17 cellular contexts compared by ENCODE assay signal in the genomic region with DNA sequence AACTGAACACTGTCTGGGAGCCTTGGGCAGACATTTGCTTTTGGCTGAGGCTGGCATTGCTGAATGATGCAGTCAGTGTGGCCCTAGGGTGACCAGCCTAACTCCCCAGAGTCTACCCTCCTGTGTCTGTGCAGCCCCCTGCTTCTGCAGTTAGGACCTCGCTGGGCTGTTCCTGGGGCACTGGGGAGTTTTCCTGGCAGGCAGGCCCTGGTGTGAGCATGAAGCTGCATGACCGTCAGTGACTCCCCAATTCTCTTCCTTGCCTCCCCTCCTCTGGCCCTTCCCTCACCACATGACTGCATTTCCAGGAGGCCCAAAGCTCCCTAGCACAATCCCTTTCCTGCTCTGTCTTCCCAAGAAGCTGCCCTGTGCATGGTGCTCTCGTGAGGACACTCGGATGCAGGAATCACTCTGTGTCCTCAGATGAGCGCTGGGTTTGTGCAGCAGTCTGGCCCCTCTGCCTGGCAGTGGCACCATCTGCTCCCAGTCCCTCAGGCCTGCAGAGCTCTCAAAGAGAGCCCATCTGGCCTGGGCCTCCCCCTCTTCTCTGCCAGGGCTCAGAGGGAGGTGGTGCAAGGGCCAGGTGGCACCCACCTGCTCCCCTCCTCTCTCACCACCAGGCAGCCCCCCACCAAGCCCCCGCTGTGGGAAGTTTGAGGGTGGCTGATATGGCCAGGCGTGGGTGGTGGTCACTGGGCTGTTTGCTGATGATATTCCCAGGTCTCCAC.
DNase-seq lines count a peak whose midpoint lies in the region; ATAC-seq and TF ChIP-seq lines count a peak whose summit lies in the region.
"Had no signal": no experiment of that assay in that cellular context is flagged by ENCODE, and none has a peak within 500 bp of the region (broad histone marks: within the 10 kb centered on the region; RNA-seq: fewer than 3 reads in every experiment).

No MANE protein-coding gene starts in this region.

- TF ChIP-seq CTCF in VCaP (conservative IDR thresholded peaks at IDR 0.05): no peak

- ATAC-seq in left lobe of liver (no peak), HG02938 (IDR thresholded peaks at IDR 0.05; ENCODE audit: unreplicated experiment) (no peak)
- ATAC-seq: activated naive CD4-positive, alpha-beta T cell treated with anti-CD3 and anti-CD28 coated beads, Interleukin-2, amount 50 U/mL, for 72 hours; CD8-positive, alpha-beta T cell; gastrocnemius medialis; mucosa of descending colon had no signal

- no peaks in the 10 kb centered on the region for H3K9me3 ChIP-seq in KOPT-K1 (ENCODE audit: insufficient read depth, low read length, poor library complexity, severe bottlenecking)
- H3K9me3 ChIP-seq: gastrocnemius medialis, mucosa of descending colon, thoracic aorta had no signal

- H3K27ac ChIP-seq in KOPT-K1 (ENCODE audit: low read depth, low read length, poor library complexity, severe bottlenecking) (peak overlapping the region; percentile 64), VCaP (peak overlapping the region; percentile 85)
- H3K27ac ChIP-seq: cardiac muscle cell, gastrocnemius medialis, thoracic aorta had no signal

- DNase-seq in left lobe of liver (ENCODE audit: low spot score): peak; percentile 35
- peak; percentile 19 for DNase-seq in stimulated activated CD8-positive, alpha-beta memory T cell treated with anti-CD3 and anti-CD28 coated beads, Interleukin-4, amount 100 ng/mL, for 48 hours
- DNase-seq in stimulated activated CD4-positive, alpha-beta T cell treated with anti-CD3 and anti-CD28 coated beads, Interleukin-1b, Interleukin-23, amount 100 ng/mL, for 48 hours: no peak
- DNase-seq in NCI-H526 (lab: John Stamatoyannopoulos, UW): no peak
- DNase-seq: gastrocnemius medialis, GDM1, immature natural killer cell, mucosa of descending colon, NCI-H2107, OCI-M1 had no signal

- H3K36me3 ChIP-seq in KOPT-K1 (ENCODE audit: insufficient read depth, low read length): 0 out of 2 replicates have a peak, but pooled peaks cover 5% of the 10 kb centered on the region
- H3K36me3 ChIP-seq: cardiac muscle cell, gastrocnemius medialis, thoracic aorta had no signal

Comparison
In these comparisons a context has a peak if more than half of its experiments do, and no peak if none do; other contexts are left out.
1. DNase-seq: peak in left lobe of liver (single experiment) and stimulated activated CD8-positive, alpha-beta memory T cell treated with anti-CD3 and anti-CD28 coated beads, Interleukin-4, amount 100 ng/mL, for 48 hours (single experiment); none in stimulated activated CD4-positive, alpha-beta T cell treated with anti-CD3 and anti-CD28 coated beads, Interleukin-1b, Interleukin-23, amount 100 ng/mL, for 48 hours (single experiment) and NCI-H526 (0 of 2).